17 cellular contexts compared by ENCODE assay signal in the genomic region with DNA sequence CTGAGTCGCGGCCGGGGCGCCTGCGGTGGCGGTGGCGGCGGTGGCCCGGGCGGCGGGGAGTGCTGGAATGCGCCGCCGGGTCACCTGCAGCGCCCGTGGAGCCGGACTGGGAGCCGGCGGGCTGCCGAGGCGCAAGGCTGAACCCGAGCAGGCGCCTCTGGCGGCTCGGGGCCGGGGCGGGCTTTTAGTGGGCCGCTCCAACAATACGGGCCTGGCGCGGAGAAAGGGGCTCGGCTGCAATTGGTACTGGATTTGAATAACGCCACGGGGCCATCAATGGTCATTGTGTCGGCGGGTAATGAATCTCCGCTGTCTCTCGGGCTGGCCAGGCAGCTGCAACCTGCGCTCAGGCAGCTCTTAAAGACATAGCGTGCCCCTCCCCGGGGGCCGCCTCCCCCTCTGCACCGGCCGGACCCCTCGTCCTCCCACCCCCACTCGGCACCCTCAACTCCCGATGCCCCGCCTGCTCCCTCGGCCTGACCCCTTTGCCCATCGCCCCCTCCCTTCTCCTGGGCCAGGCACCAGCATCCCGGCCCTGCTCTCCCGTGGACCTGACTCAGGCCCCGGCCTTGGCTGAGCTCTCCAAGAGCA. TPM values are rescaled to one million over a fixed set of nuclear protein-coding genes. Genes with fewer than 3 reads are reported as not detected.
DNase-seq lines count a peak whose midpoint lies in the region; ATAC-seq, FAIRE-seq and TF ChIP-seq lines count a peak whose summit lies in the region.
"Had no signal": no experiment of that assay in that cellular context is flagged by ENCODE, and none has a peak within 500 bp of the region (broad histone marks: within the 10 kb centered on the region; RNA-seq: fewer than 3 reads in every experiment).

No MANE protein-coding gene starts in this region.

- H4K20me1 ChIP-seq in astrocyte (ENCODE audit: insufficient read depth, low read length) = peaks cover 50% of the 10 kb centered on the region

- no peak for TF ChIP-seq POLR2A in stomach (IDR thresholded peaks at IDR 0.05)

- H3K79me2 ChIP-seq in astrocyte (ENCODE audit: insufficient read depth, low read length) = no peaks in the 10 kb centered on the region

- H3K27ac Mint-ChIP-seq in astrocyte (ENCODE audit: unreplicated experiment) = peak overlapping the region; percentile 34

- TF ChIP-seq EP300 in stomach (IDR thresholded peaks at IDR 0.05) = no peak

- H3K9me3 Mint-ChIP-seq in astrocyte (ENCODE audit: unreplicated experiment) = peaks cover 8% of the 10 kb centered on the region

- ATAC-seq in GM18517 (IDR thresholded peaks at IDR 0.05; ENCODE audit: unreplicated experiment) (no peak), HG02798 (IDR thresholded peaks at IDR 0.05; ENCODE audit: poor library complexity, unreplicated experiment) (no peak), HG03378 (IDR thresholded peaks at IDR 0.05; ENCODE audit: unreplicated experiment) (no peak)

- TF ChIP-seq CTCF in astrocyte (IDR thresholded peaks at IDR 0.05; ENCODE audit: insufficient read depth, low read depth, low read length) (no peak), stomach (IDR thresholded peaks at IDR 0.05) (no peak)

- H3K4me3 Mint-ChIP-seq in astrocyte (ENCODE audit: unreplicated experiment) = peak overlapping the region; percentile 50

- no peak overlapping the region for H3K4me3 ChIP-seq in astrocyte (ENCODE audit: insufficient read depth, low read depth, low read length)
- peak overlapping the region; percentile 39 for H3K4me3 ChIP-seq in iPS-15b (ENCODE audit: low read depth, low read length)
- peak overlapping the region; percentile 94 for H3K4me3 ChIP-seq in neuron (ENCODE audit: low read length)
- H3K4me3 ChIP-seq in stomach = no peak overlapping the region
- H3K4me3 ChIP-seq: tibial nerve had no signal

- H3K27me3 Mint-ChIP-seq in astrocyte (ENCODE audit: low read depth, unreplicated experiment) = peaks cover 51% of the 10 kb centered on the region

- H3K27ac ChIP-seq in astrocyte (ENCODE audit: low read depth, low read length) (no peak overlapping the region), stomach (no peak overlapping the region)
- H3K27ac ChIP-seq: tibial nerve had no signal

- H3K9ac ChIP-seq in astrocyte (ENCODE audit: low read length) (no peak overlapping the region), iPS-15b (ENCODE audit: low read depth, low read length) (no peak overlapping the region)

- H2AFZ ChIP-seq in astrocyte (ENCODE audit: low read depth, low read length) (no peak overlapping the region), neuron (ENCODE audit: low read depth, low read length) (no peak overlapping the region)

- FAIRE-seq in astrocyte (lab: Jason Lieb, UNC) = no peak
- FAIRE-seq: endometrium, G401.6 had no signal

- no peaks in the 10 kb centered on the region for H3K4me1 ChIP-seq in astrocyte (ENCODE audit: insufficient read depth, low read length)
- peaks cover 32% of the 10 kb centered on the region for H3K4me1 ChIP-seq in iPS-15b (ENCODE audit: control insufficient read depth, insufficient read depth, low read length)
- H3K4me1 ChIP-seq in neuron (ENCODE audit: insufficient read depth, low read length) = peaks cover 52% of the 10 kb centered on the region
- H3K4me1 ChIP-seq in stomach = peaks cover 0 to 14% (median 6%) of the 10 kb centered on the region in 4 donors

- peaks cover 45% of the 10 kb centered on the region for H3K27me3 ChIP-seq in astrocyte (ENCODE audit: insufficient read depth, low read length)
- H3K27me3 ChIP-seq in iPS-15b (ENCODE audit: control insufficient read depth, insufficient read depth, low read length) = peaks cover 94% of the 10 kb centered on the region
- H3K27me3 ChIP-seq in neuron (ENCODE audit: insufficient read depth, low read length) = no peaks in the 10 kb centered on the region
- H3K27me3 ChIP-seq in stomach = peaks cover 0 to 52% (median 3%) of the 10 kb centered on the region in 3 donors
- H3K27me3 ChIP-seq: tibial nerve had no signal

- H3K4me1 Mint-ChIP-seq in astrocyte (ENCODE audit: low read depth, unreplicated experiment) = peaks cover 12% of the 10 kb centered on the region

- peaks cover 13% of the 10 kb centered on the region for H3K36me3 Mint-ChIP-seq in astrocyte (ENCODE audit: low read depth, unreplicated experiment)

- H3K9me3 ChIP-seq in astrocyte (ENCODE audit: insufficient read depth, low read depth, low read length) (no peaks in the 10 kb centered on the region), iPS-15b (ENCODE audit: control insufficient read depth, insufficient read depth, low read length) (no peaks in the 10 kb centered on the region), neuron (ENCODE audit: low read length) (peaks cover 2% of the 10 kb centered on the region), stomach (no peaks in the 10 kb centered on the region)
- H3K9me3 ChIP-seq: tibial nerve had no signal

- H3K36me3 ChIP-seq in astrocyte (ENCODE audit: insufficient read depth, low read length) (peaks cover 8% of the 10 kb centered on the region), iPS-15b (ENCODE audit: control insufficient read depth, insufficient read depth, low read length) (peaks cover 7% of the 10 kb centered on the region), neuron (ENCODE audit: insufficient read depth, low read length) (peaks cover 37% of the 10 kb centered on the region), stomach (peaks cover 21 to 53% (median 50%) of the 10 kb centered on the region in 4 donors)

- peak overlapping the region; percentile 22 for H3K4me2 ChIP-seq in astrocyte (ENCODE audit: low read length)

- WGBS in stomach, 5 donors = 62 to 70% (median 63%) methylated on average over 21 to 53 of the region's 53 CpGs

- intact Hi-C loops in stomach (cut with DNase I; ENCODE audit: low total_unique reads) = no loop called here

- peak; percentile 87 for DNase-seq in ELF-1 (ENCODE audit: low read depth, low spot score)
- DNase-seq in astrocyte (ENCODE audit: low read depth) = no peak
- no peak for DNase-seq in stomach
- DNase-seq: activated naive CD4-positive, alpha-beta T cell; foreskin fibroblast; kidney glomerular epithelial cell; NCI-H2081; right cardiac atrium; stimulated activated CD4-positive, alpha-beta T cell treated with anti-CD3 and anti-CD28 coated beads, Interleukin-1b, Interleukin-23, amount 100 ng/mL, for 48 hours had no signal

RNA-seq across cellular contexts. Expression of gene URM1, which starts 22.1 kb away (rescaled TPM):
- 50.7 and 51.6 TPM in 2 replicates for total RNA-seq in astrocyte
- 10 to 100 TPM in 3 of 5 donors, 1 to 10 TPM in 1, under 1 TPM in 1; 0.58 to 28.3 (median 10.1) TPM for total RNA-seq in stomach
- 10 to 100 TPM; 41.0 to 59.3 (median 49.7) TPM for polyA plus RNA-seq in stomach

RNA-seq across cellular contexts. Expression of gene CERCAM, which starts 27.4 kb away (rescaled TPM):
- total RNA-seq in astrocyte (66.1 and 99.8 TPM in 2 replicates), stomach (10 to 100 TPM in 4 of 5 donors, 1 to 10 TPM in 1; 5.5 to 22.8 (median 13.9) TPM)
- polyA plus RNA-seq in stomach = 10 to 100 TPM in 2 of 3 donors, 1 to 10 TPM in 1; 6.3 to 12.1 (median 10.6) TPM

RNA-seq across cellular contexts. Expression of gene SLC27A4, which starts 52.9 kb away (rescaled TPM):
- total RNA-seq in astrocyte (26.1 and 26.9 TPM in 2 replicates), stomach (100 to 1,000 TPM in 1 of 5 donors, 10 to 100 TPM in 3, 1 to 10 TPM in 1; 9.0 to 200 (median 24.1) TPM)
- 10 to 100 TPM in 2 of 3 donors, 1 to 10 TPM in 1; 6.0 to 21.4 (median 20.1) TPM for polyA plus RNA-seq in stomach

Comparison
In these comparisons a context has a peak if more than half of its experiments do, and no peak if none do; other contexts are left out.
1. H3K4me3 ChIP-seq: peak in iPS-15b (single experiment) and neuron (single experiment); none in astrocyte (single experiment) and stomach (0 of 4).